Comparison of ENCODE assay signal across 9 cellular contexts in the genomic region with DNA sequence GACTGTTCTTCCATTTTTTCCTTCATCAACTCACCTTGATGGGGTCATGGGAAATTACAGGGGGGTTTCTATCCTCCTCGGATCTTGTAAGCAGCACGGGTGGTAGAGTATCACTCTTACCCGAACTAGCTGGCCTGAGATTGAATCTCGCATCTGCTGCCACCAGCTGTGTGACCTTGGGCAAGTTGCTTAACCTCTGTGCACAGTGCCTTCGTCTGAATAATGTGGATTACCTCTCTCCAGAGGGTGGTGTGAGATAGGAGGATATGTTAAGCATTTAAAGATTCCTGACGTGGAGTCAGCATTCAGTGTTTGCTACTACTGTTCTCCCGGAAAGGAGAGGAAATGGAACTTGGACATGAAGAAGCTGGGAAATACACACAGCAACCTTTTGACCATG. TPM values are rescaled to one million over a fixed set of nuclear protein-coding genes. Genes with fewer than 3 reads are reported as not detected.
DNase-seq lines count a peak whose midpoint lies in the region; ATAC-seq and TF ChIP-seq lines count a peak whose summit lies in the region.
"Had no signal": no experiment of that assay in that cellular context is flagged by ENCODE, and none has a peak within 500 bp of the region (broad histone marks: within the 10 kb centered on the region; RNA-seq: fewer than 3 reads in every experiment).

No MANE protein-coding gene starts in this region.

- intact Hi-C loops in activated B cell treated with CpG ODN at 0.5 μM for 24 hours (cut with micrococcal nuclease) = no loop called here

- H3K4me3 Mint-ChIP-seq in IgD-negative memory B cell (no peak overlapping the region), activated B cell treated with CpG ODN at 0.5 μM for 24 hours (no peak overlapping the region), immature natural killer cell (peak overlapping the region; percentile 62 to 76 (median 75))
- H3K4me3 Mint-ChIP-seq in stimulated activated memory B cell treated with anti-CD40 and anti-IgM and Interleukin-4, amounts not matched to agents 10 μg/mL and 1 μg/mL and 100 μg/mL, for 72 hours = no peak overlapping the region

- DNase-seq in activated B cell treated with CpG ODN at 0.5 μM for 24 hours = no peak
- DNase-seq in immature natural killer cell = no peak
- DNase-seq in stimulated activated CD4-positive, alpha-beta T cell treated with anti-CD3 and anti-CD28 coated beads, Interleukin-15, amount 100 ng/mL, for 24 hours = no peak
- DNase-seq: activated T-cell treated with anti-CD3 and anti-CD28 coated beads, Interleukin-2, amount 50 U/mL, for 1 hour; NCI-H2107 had no signal

- H3K27ac Mint-ChIP-seq in IgD-negative memory B cell (peak overlapping the region; percentile 4 to 87 (median 63)), activated B cell treated with CpG ODN at 0.5 μM for 24 hours (peak overlapping the region; percentile 16), immature natural killer cell (peak overlapping the region; percentile 87 to 97 (median 93))
- H3K27ac Mint-ChIP-seq in stimulated activated memory B cell treated with anti-CD40 and anti-IgM and Interleukin-4, amounts not matched to agents 10 μg/mL and 1 μg/mL and 100 μg/mL, for 72 hours = peak overlapping the region; percentile 86

- TF ChIP-seq CTCF in activated B cell treated with CpG ODN at 0.5 μM for 24 hours (IDR thresholded peaks at IDR 0.05) = no peak

- H3K27me3 Mint-ChIP-seq in IgD-negative memory B cell (no peaks in the 10 kb centered on the region), activated B cell treated with CpG ODN at 0.5 μM for 24 hours (no peaks in the 10 kb centered on the region), immature natural killer cell (ENCODE audit: low read depth in 3 of 3) (peaks cover 22 to 48% (median 25%) of the 10 kb centered on the region in 3 donors)
- H3K27me3 Mint-ChIP-seq in stimulated activated memory B cell treated with anti-CD40 and anti-IgM and Interleukin-4, amounts not matched to agents 10 μg/mL and 1 μg/mL and 100 μg/mL, for 72 hours = no peaks in the 10 kb centered on the region

- peaks cover 16 to 28% (median 23%) of the 10 kb centered on the region in 3 donors for H3K4me1 Mint-ChIP-seq in IgD-negative memory B cell
- peaks cover 36% of the 10 kb centered on the region for H3K4me1 Mint-ChIP-seq in activated B cell treated with CpG ODN at 0.5 μM for 24 hours
- peaks cover 97% of the 10 kb centered on the region in 2 donors for H3K4me1 Mint-ChIP-seq in immature natural killer cell
- peaks cover 68% of the 10 kb centered on the region for H3K4me1 Mint-ChIP-seq in stimulated activated memory B cell treated with anti-CD40 and anti-IgM and Interleukin-4, amounts not matched to agents 10 μg/mL and 1 μg/mL and 100 μg/mL, for 72 hours

- POLR2A ChIA-PET in activated B cell treated with CpG ODN at 0.5 μM for 24 hours (lab: Charles Lee) = interaction anchor here (0.6 to 1.4 kb wide), 6 partner anchors 19 to 40 kb away, joined by 3 to 5 read pairs (median 3); partner anchors contain the start of genes LASP1 and RPL23

- H3K36me3 Mint-ChIP-seq in IgD-negative memory B cell (peaks cover 1% of the 10 kb centered on the region), activated B cell treated with CpG ODN at 0.5 μM for 24 hours (ENCODE audit: low read depth) (peaks cover 68% of the 10 kb centered on the region), immature natural killer cell (peaks cover under 1 to 25% (median 17%) of the 10 kb centered on the region in 3 donors)
- H3K36me3 Mint-ChIP-seq in stimulated activated memory B cell treated with anti-CD40 and anti-IgM and Interleukin-4, amounts not matched to agents 10 μg/mL and 1 μg/mL and 100 μg/mL, for 72 hours = peaks cover 55% of the 10 kb centered on the region

- ATAC-seq in activated B cell treated with CpG ODN at 0.5 μM for 24 hours (ENCODE audit: low read depth) (no peak), HG03520 (IDR thresholded peaks at IDR 0.05; ENCODE audit: unreplicated experiment) (no peak), GM18867 (IDR thresholded peaks at IDR 0.05; ENCODE audit: unreplicated experiment) (no peak)
- ATAC-seq in stimulated activated memory B cell treated with anti-CD40 and anti-IgM and Interleukin-4, amounts not matched to agents 10 μg/mL and 1 μg/mL and 100 μg/mL, for 72 hours = no peak

- H3K9me3 Mint-ChIP-seq in IgD-negative memory B cell (no peaks in the 10 kb centered on the region), activated B cell treated with CpG ODN at 0.5 μM for 24 hours (no peaks in the 10 kb centered on the region), immature natural killer cell (no peaks in the 10 kb centered on the region)
- no peaks in the 10 kb centered on the region for H3K9me3 Mint-ChIP-seq in stimulated activated memory B cell treated with anti-CD40 and anti-IgM and Interleukin-4, amounts not matched to agents 10 μg/mL and 1 μg/mL and 100 μg/mL, for 72 hours

- CTCF ChIA-PET in activated B cell treated with CpG ODN at 0.5 μM for 24 hours (lab: Charles Lee) = interaction anchor here (1.1 to 1.3 kb wide), 2 partner anchors 23 to 350 kb away, joined by 3 to 5 read pairs; no protein-coding TSS in a partner anchor

RNA-seq across cellular contexts. Expression of gene LASP1, which starts 24.4 kb away (rescaled TPM):
- polyA plus RNA-seq in IgD-negative memory B cell (44.5 TPM), immature natural killer cell (100 to 1,000 TPM in 1 of 3 donors, 10 to 100 TPM in 2; 94.3 to 171 (median 96.5) TPM)
- total RNA-seq in activated B cell treated with CpG ODN at 0.5 μM for 24 hours = 117 and 127 TPM in 2 replicates

RNA-seq across cellular contexts. Expression of gene RPL23, which starts 40.8 kb away (rescaled TPM):
- polyA plus RNA-seq in IgD-negative memory B cell (1,385 TPM), immature natural killer cell (100 to 1,000 TPM; 285 to 713 (median 532) TPM)
- total RNA-seq in activated B cell treated with CpG ODN at 0.5 μM for 24 hours = 2,652 and 3,293 TPM in 2 replicates

Comparison
In these comparisons a context has a peak if more than half of its experiments do, and no peak if none do; other contexts are left out.
1. H3K27ac Mint-ChIP-seq: peak in every context shown above with its lines; median percentile 93 in immature natural killer cell; 86 in stimulated activated memory B cell treated with anti-CD40 and anti-IgM and Interleukin-4, amounts not matched to agents 10 μg/mL and 1 μg/mL and 100 μg/mL, for 72 hours; 63 in IgD-negative memory B cell; 16 in activated B cell treated with CpG ODN at 0.5 μM for 24 hours.
2. H3K4me3 Mint-ChIP-seq: peak in immature natural killer cell (5 of 5); none in IgD-negative memory B cell (0 of 4), activated B cell treated with CpG ODN at 0.5 μM for 24 hours (single experiment) and stimulated activated memory B cell treated with anti-CD40 and anti-IgM and Interleukin-4, amounts not matched to agents 10 μg/mL and 1 μg/mL and 100 μg/mL, for 72 hours (single experiment).